23 cellular contexts compared by ENCODE assay signal in the genomic region with DNA sequence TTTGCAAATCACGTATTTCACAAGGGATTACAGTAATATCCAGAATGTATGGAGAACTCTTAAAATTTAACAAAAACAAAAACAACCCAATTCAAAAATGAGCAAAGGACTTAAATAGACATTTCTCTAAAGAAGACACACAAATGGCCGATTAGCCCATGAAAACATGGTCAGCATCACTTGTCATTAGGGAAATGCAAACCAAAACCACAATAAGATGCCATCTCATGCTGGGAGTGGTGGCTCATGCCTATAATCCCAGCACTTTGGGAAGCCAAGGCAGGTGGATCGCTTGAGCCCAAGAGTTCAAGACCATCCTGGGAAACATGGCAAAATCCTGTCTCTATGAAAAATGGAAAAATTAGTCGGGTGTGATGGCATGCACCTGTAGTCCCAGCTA.
"Had no signal": no experiment of that assay in that cellular context is flagged by ENCODE, and none has a peak within 500 bp of the region (broad histone marks: within the 10 kb centered on the region; RNA-seq: fewer than 3 reads in every experiment).

No MANE protein-coding gene starts in this region.

- H3K27ac ChIP-seq: HL-60, PC-9, Peyer's patch, SJCRH30 had no signal

- ATAC-seq: Right ventricle myocardium inferior, SK-N-SH treated with all-trans-retinoic acid at 6 μM for 48 hours had no signal

- H2AFZ ChIP-seq: PC-9 had no signal

- H3K9me3 ChIP-seq: Peyer's patch had no signal

- DNase-seq: KBM-7, MV-4-11, NCI-H1048, NCI-H1105, NCI-H1417, NCI-H1436 treated with DMSO at 0.1 percent for 48 hours, NCI-H1694, NCI-H187 treated with DMSO at 0.1 percent for 48 hours, NCI-H2029 treated with DMSO at 0.1 percent for 48 hours, NCI-H2171 treated with DMSO at 0.1 percent for 48 hours, NCI-H345, NCI-H446 treated with DMSO at 0.1 percent for 48 hours, NCI-H510A treated with DMSO at 0.1 percent for 48 hours, NCI-H526 treated with DMSO at 0.1 percent for 48 hours, NCI-H774, OCI-M1, PC-9, Peyer's patch, SHP77 treated with DMSO at 0.1 percent for 48 hours, SJCRH30 had no signal

- H3K4me2 ChIP-seq: PC-9 had no signal

- H3K27me3 ChIP-seq: Peyer's patch, SJCRH30 had no signal

- H3K36me3 ChIP-seq: Peyer's patch had no signal

- H3K4me3 ChIP-seq: PC-9, Peyer's patch, SJCRH30 had no signal
